Comparison of ENCODE assay signal across 1 cellular context in the genomic region with DNA sequence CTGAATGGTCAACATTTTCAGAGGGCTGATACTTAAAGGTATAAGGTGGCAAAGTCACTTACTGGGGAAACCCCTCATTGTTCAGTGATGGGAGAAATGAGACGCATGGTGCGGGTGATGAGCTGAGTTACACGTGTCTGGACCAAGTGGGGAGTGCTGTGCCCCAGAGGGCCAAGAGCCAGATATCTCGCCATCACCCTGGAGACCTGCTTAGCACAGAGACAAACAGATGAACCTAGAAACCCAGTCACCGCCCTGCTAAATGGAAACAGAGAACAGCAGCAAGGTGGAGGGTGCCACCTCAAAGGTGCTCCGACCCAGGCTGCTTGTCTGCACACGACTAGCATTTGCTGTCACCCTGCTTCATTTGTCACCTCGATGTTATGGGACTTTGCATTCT.
TF ChIP-seq lines count a peak whose summit lies in the region.

No MANE protein-coding gene starts in this region.

TF ChIP-seq in IMR-90, 13 proteins besides CTCF, POLR2A, EP300 and RAD21 (continued from another document):
- TF ChIP-seq, protein P1, sequence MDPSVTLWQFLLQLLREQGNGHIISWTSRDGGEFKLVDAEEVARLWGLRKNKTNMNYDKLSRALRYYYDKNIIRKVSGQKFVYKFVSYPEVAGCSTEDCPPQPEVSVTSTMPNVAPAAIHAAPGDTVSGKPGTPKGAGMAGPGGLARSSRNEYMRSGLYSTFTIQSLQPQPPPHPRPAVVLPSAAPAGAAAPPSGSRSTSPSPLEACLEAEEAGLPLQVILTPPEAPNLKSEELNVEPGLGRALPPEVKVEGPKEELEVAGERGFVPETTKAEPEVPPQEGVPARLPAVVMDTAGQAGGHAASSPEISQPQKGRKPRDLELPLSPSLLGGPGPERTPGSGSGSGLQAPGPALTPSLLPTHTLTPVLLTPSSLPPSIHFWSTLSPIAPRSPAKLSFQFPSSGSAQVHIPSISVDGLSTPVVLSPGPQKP (IDR thresholded peaks at IDR 0.05; ENCODE audit: borderline replicate concordance, low read depth, low read length), result no peak
- TF ChIP-seq MAZ (IDR thresholded peaks at IDR 0.05; ENCODE audit: borderline replicate concordance, low read depth, low read length) (no peak), CEBPB (IDR thresholded peaks at IDR 0.05; ENCODE audit: low read depth, low read length) (no peak)
